Comparison of ENCODE assay signal across 19 cellular contexts in genomic region chr4:147610666-147611065, GRCh38.
"Had no signal": no experiment of that assay in that cellular context is flagged by ENCODE, and none has a peak within 500 bp of the region (broad histone marks: within the 10 kb centered on the region; RNA-seq: fewer than 3 reads in every experiment).

No MANE protein-coding gene starts in this region.

- H3K27ac ChIP-seq: coronary artery, dorsolateral prefrontal cortex, gastrocnemius medialis, heart right ventricle, neutrophil, stomach, thoracic aorta, transverse colon had no signal

- H3K27me3 ChIP-seq: dorsolateral prefrontal cortex, gastrocnemius medialis, stomach had no signal

- H3K9me3 ChIP-seq: gastrocnemius medialis, heart right ventricle, mucosa of descending colon, neutrophil, stomach, thoracic aorta, transverse colon had no signal

- DNase-seq: dorsolateral prefrontal cortex; effector CD8-positive, alpha-beta T cell; gastrocnemius medialis; heart right ventricle; hypothalamus; kidney glomerular epithelial cell; mammary epithelial cell; mucosa of descending colon; naive thymus-derived CD8-positive, alpha-beta T cell; small intestine; stimulated activated CD4-positive, alpha-beta T cell treated with anti-CD3 and anti-CD28 coated beads, Interleukin-12 subunit alpha, Interleukin-12 subunit beta, amount 100 ng/mL, for 4 hours; stimulated activated naive CD4-positive, alpha-beta T cell; stomach; substantia nigra; transverse colon had no signal

- H3K4me1 ChIP-seq: gastrocnemius medialis, heart right ventricle, stomach, transverse colon had no signal

- H3K36me3 ChIP-seq: gastrocnemius medialis, heart right ventricle, neutrophil, stomach, thoracic aorta, transverse colon had no signal

- ATAC-seq: gastrocnemius medialis; heart right ventricle; mucosa of descending colon; naive thymus-derived CD8-positive, alpha-beta T cell; sciatic nerve had no signal

- H3K4me3 ChIP-seq: coronary artery, dorsolateral prefrontal cortex, gastrocnemius medialis, heart right ventricle, mucosa of descending colon, stomach, thoracic aorta, transverse colon had no signal
